ENCODE assay signal across 28 cellular contexts in genomic region chr5:4362411-4362810, GRCh38.
"Had no signal": no experiment of that assay in that cellular context is flagged by ENCODE, and none has a peak within 500 bp of the region (broad histone marks: within the 10 kb centered on the region; RNA-seq: fewer than 3 reads in every experiment).

No MANE protein-coding gene starts in this region.

- H3K9me3 ChIP-seq: esophagus muscularis mucosa, gastrocnemius medialis, heart left ventricle had no signal

- H3K36me3 ChIP-seq: brain microvascular endothelial cell, esophagus muscularis mucosa, gastrocnemius medialis, heart left ventricle had no signal

- H3K4me3 ChIP-seq: coronary artery, dorsolateral prefrontal cortex, esophagus muscularis mucosa, gastrocnemius medialis, heart left ventricle had no signal

- H3K4me1 ChIP-seq: esophagus muscularis mucosa, foreskin keratinocyte, gastrocnemius medialis, heart left ventricle had no signal

- H3K27me3 ChIP-seq: brain microvascular endothelial cell, esophagus muscularis mucosa, foreskin keratinocyte, gastrocnemius medialis had no signal

- H3K27ac ChIP-seq: brain microvascular endothelial cell, coronary artery, dorsolateral prefrontal cortex, esophagus muscularis mucosa, foreskin keratinocyte, gastrocnemius medialis, heart left ventricle had no signal

- DNase-seq: activated CD4-positive, alpha-beta memory T cell treated with anti-CD3 and anti-CD28 coated beads, Interleukin-2, amount 10 ng/mL, durations not matched to agents 7 days and 5 days; activated CD4-positive, alpha-beta T cell treated with anti-CD3 and anti-CD28 coated beads for 36 hours; activated CD4-positive, alpha-beta T cell treated with anti-CD3 and anti-CD28 coated beads, Interleukin-2, amount 10 ng/mL, durations not matched to agents 24 days and 14 days; activated CD4-positive, alpha-beta T cell treated with anti-CD3 and anti-CD28 coated beads, Interleukin-2, amount 50 U/mL, for 4 hours; activated CD4-positive, CD25-positive, alpha-beta regulatory T cell; activated CD4-positive, CD25-positive, alpha-beta regulatory T cell treated with anti-CD3 and anti-CD28 coated beads, Interleukin-2, amount 50 U/mL, for 72 hours; activated CD8-positive, alpha-beta memory T cell treated with anti-CD3 and anti-CD28 coated beads for 24 hours; activated effector memory CD4-positive, alpha-beta T cell treated with Interleukin-2 at 50 U/mL for 16 hours; activated gamma-delta T cell treated with Interleukin-2 at 50 U/mL for 16 hours; activated naive CD4-positive, alpha-beta T cell treated with anti-CD3 and anti-CD28 coated beads, Interleukin-2, amount 50 U/mL, for 16 hours; activated naive CD4-positive, alpha-beta T cell treated with Interleukin-2 at 50 U/mL for 16 hours; activated T-cell treated with anti-CD3 and anti-CD28 coated beads, Interleukin-2, amount 50 U/mL, for 4 hours; amniotic stem cell; anterior cingulate cortex; brain microvascular endothelial cell; dorsolateral prefrontal cortex; effector memory CD4-positive, alpha-beta T cell; endodermal cell; erythroblast; foreskin keratinocyte; gastrocnemius medialis; glutamatergic neuron; heart left ventricle; T-helper 17 cell; T1000 had no signal

- ATAC-seq: activated CD4-positive, alpha-beta T cell treated with anti-CD3 and anti-CD28 coated beads for 36 hours; activated T-cell treated with anti-CD3 and anti-CD28 coated beads, Interleukin-2, amount 50 U/mL, for 4 hours; activated T-helper 17 cell treated with anti-CD3 and anti-CD28 coated beads, Interleukin-2, amount 50 U/mL, for 72 hours; foreskin keratinocyte; gastrocnemius medialis; heart left ventricle; T-helper 17 cell had no signal
